3 cellular contexts compared by ENCODE assay signal in the genomic region with DNA sequence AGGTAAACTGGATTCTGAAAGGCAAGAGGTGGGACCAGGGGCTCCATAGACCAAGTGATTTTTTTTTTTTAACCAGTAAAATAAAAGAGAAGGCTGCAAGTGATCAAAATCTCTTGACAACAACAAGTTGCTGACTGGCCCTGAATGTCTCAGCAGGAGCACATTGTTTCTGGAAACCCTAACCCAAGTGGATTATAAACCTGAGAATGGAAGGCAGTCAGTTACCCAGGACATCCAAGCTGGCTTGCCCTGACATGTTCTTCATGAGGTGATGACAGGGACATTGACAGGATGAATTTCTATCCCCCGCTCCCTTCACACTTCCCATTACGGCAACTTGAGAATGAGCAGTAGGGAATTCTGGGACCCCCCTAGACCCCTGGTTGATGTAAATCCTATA.
TF ChIP-seq lines count a peak whose summit lies in the region.

No MANE protein-coding gene starts in this region.

TF ChIP-seq in GM12891, 5 proteins besides CTCF, POLR2A, EP300 and RAD21:
- TF ChIP-seq PAX5 (IDR thresholded peaks at IDR 0.05; ENCODE audit: insufficient read depth, low read length, severe bottlenecking): no peak
- TF ChIP-seq POU2F2 (IDR thresholded peaks at IDR 0.05; ENCODE audit: low read depth, low read length): no peak
- no peak for TF ChIP-seq POLR2AphosphoS5 (IDR thresholded peaks at IDR 0.05; ENCODE audit: low read depth, low read length)
- no peak for TF ChIP-seq SPI1 (IDR thresholded peaks at IDR 0.05; ENCODE audit: low read depth, low read length)
- no peak for TF ChIP-seq TAF1 (IDR thresholded peaks at IDR 0.05; ENCODE audit: low read depth, low read length)
TF ChIP-seq in GM12891: peak in this region for 0.

TF ChIP-seq in IMR-90, 13 proteins besides CTCF, POLR2A, EP300 and RAD21:
- TF ChIP-seq NFE2L2 (IDR thresholded peaks at IDR 0.05; ENCODE audit: low read depth, low read length): no peak
- no peak for TF ChIP-seq MXI1 (IDR thresholded peaks at IDR 0.05; ENCODE audit: borderline replicate concordance, low read depth, low read length)
- TF ChIP-seq ELK1 (IDR thresholded peaks at IDR 0.05; ENCODE audit: borderline replicate concordance, low read depth, low read length): no peak
- TF ChIP-seq RFX5 (IDR thresholded peaks at IDR 0.05; ENCODE audit: low read depth, low read length): no peak

TF ChIP-seq in K562, 482 proteins besides CTCF, POLR2A, EP300 and RAD21:
- TF ChIP-seq CREM (IDR thresholded peaks at IDR 0.05; ENCODE audit: low read depth) (no peak), MIER1 (IDR thresholded peaks at IDR 0.05; ENCODE audit: low read depth) (no peak), TFAM (CRISPR knock-in tag; conservative IDR thresholded peaks at IDR 0.05) (no peak), ZNF140 (CRISPR knock-in tag; IDR thresholded peaks at IDR 0.05) (no peak)
- TF ChIP-seq, protein P1, sequence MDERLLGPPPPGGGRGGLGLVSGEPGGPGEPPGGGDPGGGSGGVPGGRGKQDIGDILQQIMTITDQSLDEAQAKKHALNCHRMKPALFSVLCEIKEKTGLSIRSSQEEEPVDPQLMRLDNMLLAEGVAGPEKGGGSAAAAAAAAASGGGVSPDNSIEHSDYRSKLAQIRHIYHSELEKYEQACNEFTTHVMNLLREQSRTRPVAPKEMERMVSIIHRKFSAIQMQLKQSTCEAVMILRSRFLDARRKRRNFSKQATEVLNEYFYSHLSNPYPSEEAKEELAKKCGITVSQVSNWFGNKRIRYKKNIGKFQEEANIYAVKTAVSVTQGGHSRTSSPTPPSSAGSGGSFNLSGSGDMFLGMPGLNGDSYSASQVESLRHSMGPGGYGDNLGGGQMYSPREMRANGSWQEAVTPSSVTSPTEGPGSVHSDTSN (CRISPR knock-in tag; IDR thresholded peaks at IDR 0.05; ENCODE audit: low read depth): no peak
- TF ChIP-seq, protein P1 (tag; conservative IDR thresholded peaks at IDR 0.05; ENCODE audit: low read depth): 0 out of 2 replicates have a peak, but pooled peaks have one; percentile 10
TF ChIP-seq in K562: peak in this region for 1.
